In the genomic region with DNA sequence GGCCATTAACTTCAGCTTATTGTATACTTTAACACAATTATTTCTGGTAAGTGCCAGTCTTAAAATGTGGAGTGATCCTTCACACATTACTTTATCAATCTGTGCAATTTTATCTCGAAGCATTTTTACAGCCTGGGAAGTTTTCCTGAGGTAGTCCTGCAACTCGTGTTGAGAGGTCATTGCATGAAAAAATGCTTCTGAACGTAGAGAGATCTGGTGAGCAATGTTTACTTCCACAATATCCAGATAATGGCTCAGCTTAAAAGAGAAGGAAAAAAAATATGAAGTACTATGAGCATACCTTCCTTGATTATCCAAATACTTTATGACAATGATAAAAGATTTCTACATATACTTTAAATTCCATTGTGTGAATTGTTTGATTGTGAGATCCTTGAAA, we compare ENCODE assay signal across 22 cellular contexts. TPM values are rescaled to one million over a fixed set of nuclear protein-coding genes. Genes with fewer than 3 reads are reported as not detected.
A peak's percentile ranks its signal among the peaks of the same experiment; 100 is the strongest.
DNase-seq lines count a peak whose midpoint lies in the region; ATAC-seq and TF ChIP-seq lines count a peak whose summit lies in the region.
"Had no signal": no experiment of that assay in that cellular context is flagged by ENCODE, and none has a peak within 500 bp of the region (broad histone marks: within the 10 kb centered on the region; RNA-seq: fewer than 3 reads in every experiment).

No MANE protein-coding gene starts in this region.

- no peak overlapping the region for H3K4me3 ChIP-seq in CD4-positive, CD25-positive, alpha-beta regulatory T cell (ENCODE audit: low read depth, low read length)
- H3K4me3 ChIP-seq in KMS-11 (IDR thresholded peaks at IDR 0.05; ENCODE audit: insufficient read depth, low read depth, low read length) (no peak overlapping the region), left lung (no peak overlapping the region)
- H3K4me3 ChIP-seq: BLaER1 treated with 17β-estradiol and CSF1 and Interleukin-3, amounts not matched to agents 10 nM and 100 nM; GM12878; GM23248 had no signal

- peaks cover 0 to 20% (median 3%) of the 10 kb centered on the region in 4 donors for H3K4me1 Mint-ChIP-seq in CD4-positive, CD25-positive, alpha-beta regulatory T cell
- H3K4me1 Mint-ChIP-seq: B cell; CD8-positive, alpha-beta memory T cell had no signal

- peaks cover 50% of the 10 kb centered on the region for H3K36me3 Mint-ChIP-seq in CD4-positive, CD25-positive, alpha-beta regulatory T cell

- H3K27me3 Mint-ChIP-seq in CD4-positive, CD25-positive, alpha-beta regulatory T cell, result no peaks in the 10 kb centered on the region
- H3K27me3 Mint-ChIP-seq: B cell; CD8-positive, alpha-beta memory T cell had no signal

- no peaks in the 10 kb centered on the region for H3K27me3 ChIP-seq in CD4-positive, CD25-positive, alpha-beta regulatory T cell (ENCODE audit: control insufficient read depth, insufficient read depth, low read length)
- H3K27me3 ChIP-seq in KMS-11 (ENCODE audit: insufficient read depth, low read depth) (no peaks in the 10 kb centered on the region), left lung (no peaks in the 10 kb centered on the region)
- H3K27me3 ChIP-seq: BLaER1 treated with 17β-estradiol and CSF1 and Interleukin-3, amounts not matched to agents 10 nM and 100 nM had no signal

- H3K79me2 ChIP-seq in KMS-11 (ENCODE audit: insufficient read depth, low read depth), result no peaks in the 10 kb centered on the region

- no peak overlapping the region for H3K4me3 Mint-ChIP-seq in CD4-positive, CD25-positive, alpha-beta regulatory T cell
- H3K4me3 Mint-ChIP-seq: B cell; CD8-positive, alpha-beta memory T cell; HFFc6 had no signal

- no peak overlapping the region for H3K9ac ChIP-seq in KMS-11
- H3K9ac ChIP-seq: BLaER1 treated with 17β-estradiol and CSF1 and Interleukin-3, amounts not matched to agents 10 nM and 100 nM; GM23248 had no signal

- no peak overlapping the region for H3K27ac ChIP-seq in CD4-positive, CD25-positive, alpha-beta regulatory T cell (ENCODE audit: insufficient read depth, low read length, poor library complexity, severe bottlenecking)
- H3K27ac ChIP-seq in KMS-11, result no peak overlapping the region
- no peak overlapping the region for H3K27ac ChIP-seq in left lung
- H3K27ac ChIP-seq: BLaER1 treated with 17β-estradiol and CSF1 and Interleukin-3, amounts not matched to agents 10 nM and 100 nM; GM23248 had no signal

- H3K4me1 ChIP-seq in CD4-positive, CD25-positive, alpha-beta regulatory T cell (ENCODE audit: control insufficient read depth, insufficient read depth, low read length, poor library complexity, severe bottlenecking), result no peaks in the 10 kb centered on the region
- H3K4me1 ChIP-seq in KMS-11 (ENCODE audit: low read depth, poor library complexity, severe bottlenecking), result peaks cover 28% of the 10 kb centered on the region
- no peaks in the 10 kb centered on the region for H3K4me1 ChIP-seq in left lung
- H3K4me1 ChIP-seq: BLaER1 treated with 17β-estradiol and CSF1 and Interleukin-3, amounts not matched to agents 10 nM and 100 nM had no signal

- H3K27ac Mint-ChIP-seq in CD4-positive, CD25-positive, alpha-beta regulatory T cell, result peak overlapping the region in 2 of 3 donors; percentile 21 to 53
- H3K27ac Mint-ChIP-seq: B cell, HFFc6 had no signal

- H3K9me3 Mint-ChIP-seq in CD4-positive, CD25-positive, alpha-beta regulatory T cell, result no peaks in the 10 kb centered on the region
- H3K9me3 Mint-ChIP-seq: CD8-positive, alpha-beta memory T cell; HFFc6 had no signal

- DNase-seq in NCI-H2227 (lab: John Stamatoyannopoulos, UW; ENCODE audit: unreplicated experiment), result peak; percentile 10
- no peak for DNase-seq in NCI-H2227 treated with DMSO at 0.1 percent for 48 hours (lab: John Stamatoyannopoulos, UW)
- no peak for DNase-seq in CD4-positive, CD25-positive, alpha-beta regulatory T cell
- no peak for DNase-seq in left lung
- no peak for DNase-seq in NCI-H1417 treated with DMSO at 0.1 percent for 48 hours (lab: John Stamatoyannopoulos, UW)
- DNase-seq: 8988T; CD8-positive, alpha-beta memory T cell; COR-L47; DMS 273 treated with DMSO at 0.1 percent for 48 hours; DMS53; DND-41; EL; GM23248; H7; HFFc6 had no signal

- H4K20me1 ChIP-seq in KMS-11 (ENCODE audit: insufficient read depth), result no peaks in the 10 kb centered on the region
- H4K20me1 ChIP-seq: BLaER1 treated with 17β-estradiol and CSF1 and Interleukin-3, amounts not matched to agents 10 nM and 100 nM had no signal

- intact Hi-C loops in left lung (cut with DNase I), result no loop called here

- TF ChIP-seq CTCF in KMS-11 (conservative IDR thresholded peaks at IDR 0.05; ENCODE audit: low read depth, low read length), result no peak
- no peak for TF ChIP-seq CTCF in left lung (IDR thresholded peaks at IDR 0.05)

- no peaks in the 10 kb centered on the region for H3K9me3 ChIP-seq in CD4-positive, CD25-positive, alpha-beta regulatory T cell (ENCODE audit: control insufficient read depth in 2 of 2, low read length in 2 of 2)
- no peaks in the 10 kb centered on the region for H3K9me3 ChIP-seq in left lung
- H3K9me3 ChIP-seq: BLaER1 treated with 17β-estradiol and CSF1 and Interleukin-3, amounts not matched to agents 10 nM and 100 nM had no signal

- H3K4me2 ChIP-seq in KMS-11, result peak overlapping the region; percentile 3; the same call in 1 of the 2 replicates
- H3K4me2 ChIP-seq: BLaER1 treated with 17β-estradiol and CSF1 and Interleukin-3, amounts not matched to agents 10 nM and 100 nM had no signal

- peaks cover 19% of the 10 kb centered on the region for H3K36me3 ChIP-seq in CD4-positive, CD25-positive, alpha-beta regulatory T cell (ENCODE audit: control insufficient read depth, insufficient read depth, low read length)
- H3K36me3 ChIP-seq in KMS-11 (ENCODE audit: insufficient read depth), result no peaks in the 10 kb centered on the region
- peaks cover 0 to 42% of the 10 kb centered on the region in 2 donors for H3K36me3 ChIP-seq in left lung

- no peak for ATAC-seq in CD4-positive, CD25-positive, alpha-beta regulatory T cell (ENCODE audit: low read depth in 2 of 2)
- ATAC-seq in left lung (peak; percentile 79), HG02981 (IDR thresholded peaks at IDR 0.05; ENCODE audit: unreplicated experiment) (no peak), GM18502 (IDR thresholded peaks at IDR 0.05; ENCODE audit: poor library complexity, unreplicated experiment) (no peak)
- ATAC-seq: GM12878, HCT116 had no signal

- no peak overlapping the region for H2AFZ ChIP-seq in KMS-11 (ENCODE audit: low read depth)
- H2AFZ ChIP-seq: GM23248 had no signal

RNA-seq across cellular contexts. Expression of gene VPS54, which starts 57.0 kb away (rescaled TPM):
- 20.7 TPM for total RNA-seq in CD4-positive, CD25-positive, alpha-beta regulatory T cell
- polyA plus RNA-seq in CD4-positive, CD25-positive, alpha-beta regulatory T cell, result 10 to 100 TPM in 3 of 4 donors, 1 to 10 TPM in 1; 6.4 to 13.6 (median 11.3) TPM
- 10 to 100 TPM; 24.1 to 24.6 TPM for total RNA-seq in left lung
